In genomic region chr19:45517641-45518468, GRCh38 we compare ENCODE assay signal across 17 cellular contexts. TPM values are rescaled to one million over a fixed set of nuclear protein-coding genes. Genes with fewer than 3 reads are reported as not detected.
DNase-seq lines count a peak whose midpoint lies in the region; ATAC-seq and TF ChIP-seq lines count a peak whose summit lies in the region.
"Had no signal": no experiment of that assay in that cellular context is flagged by ENCODE, and none has a peak within 500 bp of the region (broad histone marks: within the 10 kb centered on the region; RNA-seq: fewer than 3 reads in every experiment).

No MANE protein-coding gene starts in this region.

- no TSS peak for BruUV-seq in Calu3 (replicated peaks; lab: Mats Ljungman, UMichigan)

- TF ChIP-seq CTCF in Calu3 (IDR thresholded peaks at IDR 0.05; ENCODE audit: unreplicated experiment): no peak

- DNase-seq in T-helper 1 cell (no peak), Calu3 (no peak), NCI-H1105 (lab: John Stamatoyannopoulos, UW) (no peak)
- no peak for DNase-seq in central memory CD8-positive, alpha-beta T cell (ENCODE audit: low spot score in 2 of 2)
- no peak for DNase-seq in natural killer cell treated with Interleukin-12 subunit alpha and Interleukin-12 subunit beta and Interleukin-15 and Interleukin-18, amount 100 ng/mL, for 72 hours (ENCODE audit: low spot score)
- DNase-seq: DMS53, dorsolateral prefrontal cortex, MV-4-11, NCI-H2081 treated with DMSO at 0.1 percent for 48 hours, NCI-H510A treated with DMSO at 0.1 percent for 48 hours, T-helper 9 cell had no signal

- H3K4me3 Mint-ChIP-seq in T-helper 1 cell treated with Interleukin-12 subunit alpha and Interleukin-12 subunit beta and Interleukin-4 antibody, amounts not matched to agents 30 μg/mL and 1 μg/mL, for 36 hours: peak overlapping the region; percentile 5
- no peak overlapping the region for H3K4me3 Mint-ChIP-seq in Calu3 (ENCODE audit: low read depth, unreplicated experiment)
- no peak overlapping the region for H3K4me3 Mint-ChIP-seq in central memory CD8-positive, alpha-beta T cell
- H3K4me3 Mint-ChIP-seq in natural killer cell treated with Interleukin-12 subunit alpha and Interleukin-12 subunit beta and Interleukin-15 and Interleukin-18, amount 100 ng/mL, for 72 hours: peak overlapping the region; percentile 49

- intact Hi-C loops in Calu3 (cut with micrococcal nuclease; ENCODE audit: unreplicated experiment): no loop called here

- H3K36me3 Mint-ChIP-seq in T-helper 1 cell treated with Interleukin-12 subunit alpha and Interleukin-12 subunit beta and Interleukin-4 antibody, amounts not matched to agents 30 μg/mL and 1 μg/mL, for 36 hours (ENCODE audit: low read depth): peaks cover 31% of the 10 kb centered on the region
- H3K36me3 Mint-ChIP-seq in Calu3 (ENCODE audit: insufficient read depth, unreplicated experiment): peaks cover 94% of the 10 kb centered on the region
- H3K36me3 Mint-ChIP-seq in central memory CD8-positive, alpha-beta T cell (ENCODE audit: insufficient read depth): peaks cover 49% of the 10 kb centered on the region
- peaks cover 12% of the 10 kb centered on the region for H3K36me3 Mint-ChIP-seq in natural killer cell treated with Interleukin-12 subunit alpha and Interleukin-12 subunit beta and Interleukin-15 and Interleukin-18, amount 100 ng/mL, for 72 hours

- CTCF ChIA-PET in Calu3 (lab: Charles Lee): no interaction called here

- peak overlapping the region; percentile 69 for H3K27ac Mint-ChIP-seq in T-helper 1 cell treated with Interleukin-12 subunit alpha and Interleukin-12 subunit beta and Interleukin-4 antibody, amounts not matched to agents 30 μg/mL and 1 μg/mL, for 36 hours
- H3K27ac Mint-ChIP-seq in Calu3 (ENCODE audit: unreplicated experiment): peak overlapping the region; percentile 25
- H3K27ac Mint-ChIP-seq in central memory CD8-positive, alpha-beta T cell (ENCODE audit: low read depth): peak overlapping the region; percentile 2
- H3K27ac Mint-ChIP-seq in natural killer cell treated with Interleukin-12 subunit alpha and Interleukin-12 subunit beta and Interleukin-15 and Interleukin-18, amount 100 ng/mL, for 72 hours: peak overlapping the region; percentile 93 to 96

- H3K9me3 Mint-ChIP-seq in T-helper 1 cell treated with Interleukin-12 subunit alpha and Interleukin-12 subunit beta and Interleukin-4 antibody, amounts not matched to agents 30 μg/mL and 1 μg/mL, for 36 hours: no peaks in the 10 kb centered on the region
- no peaks in the 10 kb centered on the region for H3K9me3 Mint-ChIP-seq in Calu3 (ENCODE audit: low read depth, unreplicated experiment)
- H3K9me3 Mint-ChIP-seq in central memory CD8-positive, alpha-beta T cell: no peaks in the 10 kb centered on the region
- H3K9me3 Mint-ChIP-seq in natural killer cell treated with Interleukin-12 subunit alpha and Interleukin-12 subunit beta and Interleukin-15 and Interleukin-18, amount 100 ng/mL, for 72 hours: no peaks in the 10 kb centered on the region

- no peak for ATAC-seq in central memory CD8-positive, alpha-beta T cell (replicated peaks; ENCODE audit: extremely low read depth, poor library complexity, severe bottlenecking)
- ATAC-seq in natural killer cell treated with Interleukin-12 subunit alpha and Interleukin-12 subunit beta and Interleukin-15 and Interleukin-18, amount 100 ng/mL, for 72 hours: no peak
- ATAC-seq in HG03342 (IDR thresholded peaks at IDR 0.05; ENCODE audit: unreplicated experiment): no peak
- ATAC-seq in HG02884 (IDR thresholded peaks at IDR 0.05; ENCODE audit: unreplicated experiment): no peak
- ATAC-seq: activated CD4-positive, CD25-positive, alpha-beta regulatory T cell treated with anti-CD3 and anti-CD28 coated beads, Interleukin-2, amount 50 U/mL, for 24 hours; gastroesophageal sphincter; left lobe of liver had no signal

- H3K4me1 Mint-ChIP-seq in T-helper 1 cell treated with Interleukin-12 subunit alpha and Interleukin-12 subunit beta and Interleukin-4 antibody, amounts not matched to agents 30 μg/mL and 1 μg/mL, for 36 hours (ENCODE audit: low read depth): peaks cover 31% of the 10 kb centered on the region
- peaks cover 59% of the 10 kb centered on the region for H3K4me1 Mint-ChIP-seq in Calu3 (ENCODE audit: low read depth, unreplicated experiment)
- H3K4me1 Mint-ChIP-seq in central memory CD8-positive, alpha-beta T cell: peaks cover 41% of the 10 kb centered on the region
- peaks cover 37 to 38% of the 10 kb centered on the region in 2 donors for H3K4me1 Mint-ChIP-seq in natural killer cell treated with Interleukin-12 subunit alpha and Interleukin-12 subunit beta and Interleukin-15 and Interleukin-18, amount 100 ng/mL, for 72 hours (ENCODE audit: low read depth in 2 of 2)

- H3K27me3 Mint-ChIP-seq in T-helper 1 cell treated with Interleukin-12 subunit alpha and Interleukin-12 subunit beta and Interleukin-4 antibody, amounts not matched to agents 30 μg/mL and 1 μg/mL, for 36 hours (ENCODE audit: low read depth): no peaks in the 10 kb centered on the region
- H3K27me3 Mint-ChIP-seq in Calu3 (ENCODE audit: unreplicated experiment): no peaks in the 10 kb centered on the region
- no peaks in the 10 kb centered on the region for H3K27me3 Mint-ChIP-seq in central memory CD8-positive, alpha-beta T cell
- H3K27me3 Mint-ChIP-seq in natural killer cell treated with Interleukin-12 subunit alpha and Interleukin-12 subunit beta and Interleukin-15 and Interleukin-18, amount 100 ng/mL, for 72 hours: no peaks in the 10 kb centered on the region

RNA-seq across cellular contexts. Expression of gene VASP, which starts 10.6 kb away (rescaled TPM):
- total RNA-seq in Calu3 (2022): 194 and 219 TPM in 2 replicates
- 100 to 1,000 TPM; 447 to 589 TPM for total RNA-seq in natural killer cell treated with Interleukin-12 subunit alpha and Interleukin-12 subunit beta and Interleukin-15 and Interleukin-18, amount 100 ng/mL, for 72 hours

RNA-seq across cellular contexts. Expression of gene PPM1N, which starts 19.6 kb away (rescaled TPM):
- 5.0 and 6.8 TPM in 2 replicates for total RNA-seq in Calu3 (2022)
- total RNA-seq in natural killer cell treated with Interleukin-12 subunit alpha and Interleukin-12 subunit beta and Interleukin-15 and Interleukin-18, amount 100 ng/mL, for 72 hours: 1 to 10 TPM; 3.2 to 3.6 TPM

RNA-seq across cellular contexts. Expression of gene RTN2, which starts 21.0 kb away (rescaled TPM):
- 5.7 and 7.2 TPM in 2 replicates for total RNA-seq in Calu3 (2022)
- total RNA-seq in natural killer cell treated with Interleukin-12 subunit alpha and Interleukin-12 subunit beta and Interleukin-15 and Interleukin-18, amount 100 ng/mL, for 72 hours: 1 to 10 TPM; 5.9 to 7.8 TPM

RNA-seq across cellular contexts. Expression of gene FOSB, which starts 50.1 kb away (rescaled TPM):
- 18.7 and 23.8 TPM in 2 replicates for total RNA-seq in Calu3 (2022)
- total RNA-seq in natural killer cell treated with Interleukin-12 subunit alpha and Interleukin-12 subunit beta and Interleukin-15 and Interleukin-18, amount 100 ng/mL, for 72 hours: 10 to 100 TPM; 16.3 to 18.0 TPM

Comparison
In these comparisons a context has a peak if more than half of its experiments do, and no peak if none do; other contexts are left out.
1. H3K27ac Mint-ChIP-seq: peak in every context shown above with its lines; median percentile 94 in natural killer cell treated with Interleukin-12 subunit alpha and Interleukin-12 subunit beta and Interleukin-15 and Interleukin-18, amount 100 ng/mL, for 72 hours; 69 in T-helper 1 cell treated with Interleukin-12 subunit alpha and Interleukin-12 subunit beta and Interleukin-4 antibody, amounts not matched to agents 30 μg/mL and 1 μg/mL, for 36 hours; 25 in Calu3; 2 in central memory CD8-positive, alpha-beta T cell.
2. H3K4me3 Mint-ChIP-seq: peak in T-helper 1 cell treated with Interleukin-12 subunit alpha and Interleukin-12 subunit beta and Interleukin-4 antibody, amounts not matched to agents 30 μg/mL and 1 μg/mL, for 36 hours (single experiment) and natural killer cell treated with Interleukin-12 subunit alpha and Interleukin-12 subunit beta and Interleukin-15 and Interleukin-18, amount 100 ng/mL, for 72 hours (single experiment); none in Calu3 (single experiment) and central memory CD8-positive, alpha-beta T cell (single experiment).